In genomic region chr3:2061360-2061759, GRCh38 we compare ENCODE assay signal across 21 cellular contexts. TPM values are rescaled to one million over a fixed set of nuclear protein-coding genes. Genes with fewer than 3 reads are reported as not detected.
"Had no signal": no experiment of that assay in that cellular context is flagged by ENCODE, and none has a peak within 500 bp of the region (broad histone marks: within the 10 kb centered on the region; RNA-seq: fewer than 3 reads in every experiment).

No MANE protein-coding gene starts in this region.

- H3K4me3 ChIP-seq: esophagus squamous epithelium, heart left ventricle, psoas muscle, right atrium auricular region, sigmoid colon, skin epidermis, thoracic aorta, transverse colon had no signal

- DNase-seq: effector memory CD8-positive, alpha-beta T cell; esophagus squamous epithelium; foreskin fibroblast; heart left ventricle; islet precursor cell; mammary epithelial cell; psoas muscle; sigmoid colon; stimulated activated CD4-positive, alpha-beta T cell treated with anti-CD3 and anti-CD28 coated beads, Interleukin-2, amount 100 ng/mL, for 24 hours; stimulated activated CD4-positive, alpha-beta T cell treated with anti-CD3 and anti-CD28 coated beads, Interleukin-4, amount 100 ng/mL, for 4 hours; stimulated activated naive B cell treated with anti-CD40 and anti-IgM and Interleukin-4, amounts not matched to agents 10 μg/mL and 1 μg/mL and 100 μg/mL, for 72 hours; stimulated activated naive CD8-positive, alpha-beta T cell treated with anti-CD3 and anti-CD28 coated beads, Interleukin-15, amount 100 ng/mL, for 72 hours; transverse colon had no signal

- H3K9me3 Mint-ChIP-seq: mesothelial cell of epicardium had no signal

- H3K4me1 Mint-ChIP-seq: central memory CD8-positive, alpha-beta T cell; stimulated activated naive B cell treated with anti-CD40 and anti-IgM and Interleukin-4, amounts not matched to agents 10 μg/mL and 1 μg/mL and 100 μg/mL, for 72 hours; stimulated activated naive CD8-positive, alpha-beta T cell treated with anti-CD3 and anti-CD28 coated beads, Interleukin-15, amount 100 ng/mL, for 72 hours had no signal

- ATAC-seq: effector memory CD8-positive, alpha-beta T cell; heart left ventricle; left lobe of liver; natural killer cell treated with Interleukin-12 subunit alpha and Interleukin-12 subunit beta and Interleukin-15 and Interleukin-18, amount 100 ng/mL, for 72 hours; psoas muscle; stimulated activated naive B cell treated with anti-CD40 and anti-IgM and Interleukin-4, amounts not matched to agents 10 μg/mL and 1 μg/mL and 100 μg/mL, for 72 hours; stimulated activated naive CD8-positive, alpha-beta T cell treated with anti-CD3 and anti-CD28 coated beads, Interleukin-15, amount 100 ng/mL, for 72 hours had no signal

- H3K4me3 Mint-ChIP-seq: central memory CD8-positive, alpha-beta T cell; effector memory CD8-positive, alpha-beta T cell; mesothelial cell of epicardium; natural killer cell treated with Interleukin-12 subunit alpha and Interleukin-12 subunit beta and Interleukin-15 and Interleukin-18, amount 100 ng/mL, for 72 hours; stimulated activated naive B cell treated with anti-CD40 and anti-IgM and Interleukin-4, amounts not matched to agents 10 μg/mL and 1 μg/mL and 100 μg/mL, for 72 hours; stimulated activated naive CD8-positive, alpha-beta T cell treated with anti-CD3 and anti-CD28 coated beads, Interleukin-15, amount 100 ng/mL, for 72 hours had no signal

- H3K36me3 Mint-ChIP-seq: mesothelial cell of epicardium; natural killer cell treated with Interleukin-12 subunit alpha and Interleukin-12 subunit beta and Interleukin-15 and Interleukin-18, amount 100 ng/mL, for 72 hours; stimulated activated naive B cell treated with anti-CD40 and anti-IgM and Interleukin-4, amounts not matched to agents 10 μg/mL and 1 μg/mL and 100 μg/mL, for 72 hours had no signal

- H3K79me2 ChIP-seq: parathyroid adenoma had no signal

- H3K36me3 ChIP-seq: esophagus squamous epithelium, heart left ventricle, right atrium auricular region, sigmoid colon, thoracic aorta, transverse colon had no signal

- H3K4me1 ChIP-seq: esophagus squamous epithelium, heart left ventricle, parathyroid adenoma, psoas muscle, right atrium auricular region, sigmoid colon, transverse colon had no signal

- H3K27ac ChIP-seq: esophagus squamous epithelium, heart left ventricle, parathyroid adenoma, psoas muscle, right atrium auricular region, sigmoid colon, skin epidermis, thoracic aorta, transverse colon had no signal

- H3K27ac Mint-ChIP-seq: effector memory CD8-positive, alpha-beta T cell; mesothelial cell of epicardium; natural killer cell treated with Interleukin-12 subunit alpha and Interleukin-12 subunit beta and Interleukin-15 and Interleukin-18, amount 100 ng/mL, for 72 hours; stimulated activated naive B cell treated with anti-CD40 and anti-IgM and Interleukin-4, amounts not matched to agents 10 μg/mL and 1 μg/mL and 100 μg/mL, for 72 hours; stimulated activated naive CD8-positive, alpha-beta T cell treated with anti-CD3 and anti-CD28 coated beads, Interleukin-15, amount 100 ng/mL, for 72 hours had no signal

- H3K27me3 Mint-ChIP-seq: central memory CD8-positive, alpha-beta T cell; effector memory CD8-positive, alpha-beta T cell; natural killer cell treated with Interleukin-12 subunit alpha and Interleukin-12 subunit beta and Interleukin-15 and Interleukin-18, amount 100 ng/mL, for 72 hours; stimulated activated naive B cell treated with anti-CD40 and anti-IgM and Interleukin-4, amounts not matched to agents 10 μg/mL and 1 μg/mL and 100 μg/mL, for 72 hours; stimulated activated naive CD8-positive, alpha-beta T cell treated with anti-CD3 and anti-CD28 coated beads, Interleukin-15, amount 100 ng/mL, for 72 hours had no signal

- H3K27me3 ChIP-seq: esophagus squamous epithelium, heart left ventricle, right atrium auricular region, sigmoid colon, transverse colon had no signal

- H3K9ac ChIP-seq: parathyroid adenoma had no signal

RNA-seq across cellular contexts. Expression of gene CNTN4, which starts 37.3 kb away (rescaled TPM):
- polyA plus RNA-seq: mammary epithelial cell had no signal
